8 cellular contexts compared by ENCODE assay signal in genomic region chr10:119663866-119664698, GRCh38. TPM values are rescaled to one million over a fixed set of nuclear protein-coding genes. Genes with fewer than 3 reads are reported as not detected.
DNase-seq lines count a peak whose midpoint lies in the region; ATAC-seq and TF ChIP-seq lines count a peak whose summit lies in the region.

No MANE protein-coding gene starts in this region.

- no peak overlapping the region for H3K4ac ChIP-seq in H9 (ENCODE audit: low read depth, low read length)

- no peak overlapping the region for H2BK20ac ChIP-seq in H9 (ENCODE audit: low read depth, low read length, poor library complexity, severe bottlenecking)

- H3K36me3 ChIP-seq in psoas muscle (ENCODE audit: insufficient read depth in 1 of 2, low read depth in 1 of 2) (peaks cover 0 to 37% of the 10 kb centered on the region in 2 donors), aorta (ENCODE audit: control insufficient read depth in 1 of 2, insufficient read depth in 2 of 2, low read length in 1 of 2) (no peaks in the 10 kb centered on the region)

- H3K4me3 ChIP-seq in psoas muscle = peak overlapping the region; percentile 46
- no peak overlapping the region for H3K4me3 ChIP-seq in aorta (ENCODE audit: low read length in 2 of 2)

- H3K23me2 ChIP-seq in H9 (ENCODE audit: insufficient read length, low read depth, low read length, poor library complexity, severe bottlenecking) = peaks cover 2% of the 10 kb centered on the region

- no peak overlapping the region for H3K27ac ChIP-seq in H9 (ENCODE audit: insufficient read length, low read depth, low read length)
- peak overlapping the region; percentile 99 for H3K27ac ChIP-seq in psoas muscle
- no peak overlapping the region for H3K27ac ChIP-seq in aorta (ENCODE audit: low read depth in 1 of 2, low read length in 2 of 2)

- peak overlapping the region; percentile 25 for H3K18ac ChIP-seq in H9 (ENCODE audit: insufficient read length, low read depth, low read length)

- H3K56ac ChIP-seq in H9 (ENCODE audit: insufficient read length, low read depth, low read length) = no peak overlapping the region

- H3K4me1 ChIP-seq in H9 (ENCODE audit: insufficient read depth, low read length) (peaks cover 4% of the 10 kb centered on the region; the same call in 1 of the 2 replicates), psoas muscle (peaks cover 93% of the 10 kb centered on the region), aorta (ENCODE audit: control insufficient read depth in 1 of 2, insufficient read depth in 2 of 2, low read length in 2 of 2) (peaks cover 1 to 5% of the 10 kb centered on the region in 2 donors)

- H3K4me3 Mint-ChIP-seq in H9 = no peak overlapping the region

- no peak overlapping the region for H2AK5ac ChIP-seq in H9 (ENCODE audit: insufficient read length, low read length)

- H3K27me3 Mint-ChIP-seq in H9 (ENCODE audit: low read depth) = no peaks in the 10 kb centered on the region

- no peak overlapping the region for H2BK5ac ChIP-seq in H9 (ENCODE audit: insufficient read length, low read length)

- H3K27me3 ChIP-seq in H9 (ENCODE audit: insufficient read depth, low read length) = no peaks in the 10 kb centered on the region
- H3K27me3 ChIP-seq in psoas muscle (ENCODE audit: insufficient read depth in 3 of 3, low read length in 2 of 3) = no peaks in the 10 kb centered on the region
- no peaks in the 10 kb centered on the region for H3K27me3 ChIP-seq in aorta (ENCODE audit: control insufficient read depth in 1 of 2, insufficient read depth in 2 of 2, low read length in 1 of 2)

- no peak overlapping the region for H4K5ac ChIP-seq in H9 (ENCODE audit: insufficient read length, low read depth, low read length)

- no peak overlapping the region for H3T11ph ChIP-seq in H9 (ENCODE audit: low read length)

- ATAC-seq in psoas muscle (no peak), HG02763 (IDR thresholded peaks at IDR 0.05; ENCODE audit: unreplicated experiment) (no peak), aorta (ENCODE audit: low FRiP score) (no peak)

- no peak overlapping the region for H4K8ac ChIP-seq in H9 (replicated peaks; ENCODE audit: insufficient read length, low read depth, low read length)

- H4K20me1 ChIP-seq in H9 (ENCODE audit: control insufficient read depth, insufficient read depth, insufficient read length) = peaks cover 3% of the 10 kb centered on the region

- intact Hi-C loops in psoas muscle (cut with DNase I) (no loop called here), aorta (cut with DNase I) (no loop called here)

- H4K91ac ChIP-seq in H9 (ENCODE audit: insufficient read length, low read depth, low read length) = no peak overlapping the region

- H2AFZ ChIP-seq in H9 (ENCODE audit: low read length) = no peak overlapping the region

- no peaks in the 10 kb centered on the region; the same call in 1 of the 2 replicates for H3K79me2 ChIP-seq in H9 (ENCODE audit: insufficient read depth, low read length)

- no peak overlapping the region for H3K9ac ChIP-seq in H9 (ENCODE audit: extremely low read depth, insufficient read length, low read length)

- H3K4me1 Mint-ChIP-seq in H9 = peaks cover 31 to 35% of the 10 kb centered on the region in 2 experiments

- H3K36me3 Mint-ChIP-seq in H9 (ENCODE audit: insufficient read depth in 1 of 3, low read depth in 3 of 3) = peaks cover 11 to 15% (median 12%) of the 10 kb centered on the region in 3 experiments

- H2BK12ac ChIP-seq in H9 (ENCODE audit: insufficient read length, low read depth, low read length) = no peak overlapping the region

- H3K79me1 ChIP-seq in H9 (ENCODE audit: insufficient read depth, low read depth, low read length, poor library complexity, severe bottlenecking) = peaks cover 3% of the 10 kb centered on the region

- no peak for DNase-seq in H9
- DNase-seq in SK-N-DZ (ENCODE audit: low spot score) = peak; percentile 70
- peak; percentile 72 for DNase-seq in central memory CD4-positive, alpha-beta T cell
- DNase-seq in psoas muscle = no peak
- DNase-seq in aorta = no peak
- DNase-seq in D341Med (ENCODE audit: low spot score) = no peak
- DNase-seq in iPS-NIHi11 (ENCODE audit: low spot score) = no peak

- no CpG with 5 or more reads among the region's 12 CpGs for WGBS in H9 (ENCODE audit: extremely low coverage, insufficient read length, low lambda C conversion rate)
- WGBS in psoas muscle, 3 donors = 46 to 65% (median 48%) methylated on average over 12 of the region's 12 CpGs
- 74 to 75% methylated on average over 12 of the region's 12 CpGs for WGBS in aorta, 2 donors

- peaks cover 0 to 4% of the 10 kb centered on the region in 2 experiments; a peak in 2 of 5 replicates for H3K9me3 Mint-ChIP-seq in H9

- no peaks in the 10 kb centered on the region for H3K9me3 ChIP-seq in H9 (ENCODE audit: control insufficient read depth, low read depth, low read length)
- no peaks in the 10 kb centered on the region for H3K9me3 ChIP-seq in psoas muscle
- no peaks in the 10 kb centered on the region for H3K9me3 ChIP-seq in aorta (ENCODE audit: control insufficient read depth, low read length)

- no peak overlapping the region for H2BK120ac ChIP-seq in H9 (ENCODE audit: low read depth, low read length, poor library complexity, severe bottlenecking)

- H2BK15ac ChIP-seq in H9 (ENCODE audit: low read depth, low read length) = no peak overlapping the region

- H3K14ac ChIP-seq in H9 (ENCODE audit: insufficient read depth, low read length) = no peak overlapping the region; the same call in 1 of the 2 replicates

- H3K4me2 ChIP-seq in H9 (ENCODE audit: insufficient read depth, insufficient read length, low read length) = no peak overlapping the region

- peak overlapping the region in 1 of 3 experiments; percentile 19; a peak in 3 of 7 replicates for H3K27ac Mint-ChIP-seq in H9

- TF ChIP-seq CTCF in H9 (conservative IDR thresholded peaks at IDR 0.05) (no peak), psoas muscle (IDR thresholded peaks at IDR 0.05) (no peak)

- H3K23ac ChIP-seq in H9 (ENCODE audit: insufficient read length, low read depth, low read length) = no peak overlapping the region

RNA-seq across cellular contexts. Expression of gene BAG3, which starts 12.9 kb away (rescaled TPM):
- total RNA-seq in H9 (2021) = 11.1 and 11.4 TPM in 2 replicates
- 2.5 TPM in 2 replicates for polyA plus RNA-seq in SK-N-DZ (2014; cell fraction: cytosol; rRNA removed)
- polyA plus RNA-seq in SK-N-DZ (2014; cell fraction: nucleus; rRNA removed) = 3.7 and 6.9 TPM in 2 replicates
- total RNA-seq in psoas muscle = 100 to 1,000 TPM; 354 to 855 (median 486) TPM
- polyA plus RNA-seq in psoas muscle = 100 to 1,000 TPM; 283 to 571 (median 364) TPM
- 10 to 100 TPM; 65.8 to 85.1 TPM for total RNA-seq in aorta
- 10 to 100 TPM; 16.3 to 26.5 TPM for polyA plus RNA-seq in aorta

Comparison
In these comparisons a context has a peak if more than half of its experiments do, and no peak if none do; other contexts are left out.
1. DNase-seq: peak in SK-N-DZ (single experiment) and central memory CD4-positive, alpha-beta T cell (single experiment); none in H9 (single experiment), psoas muscle (0 of 2), aorta (0 of 2), D341Med (single experiment) and iPS-NIHi11 (single experiment).
2. RNA of gene BAG3, which starts 12.9 kb away (total RNA-seq): 354 to 855 TPM in psoas muscle; 65.8 to 85.1 TPM in aorta and 11.1 to 11.4 TPM in H9; every median in the first group is over 4 times any median in the second.